1 cellular context compared by ENCODE assay signal in genomic region chr20:38432870-38433269, GRCh38.
TF ChIP-seq lines count a peak whose summit lies in the region.

No MANE protein-coding gene starts in this region.

TF ChIP-seq in HepG2, 621 proteins besides CTCF, POLR2A, EP300 and RAD21:
- 0 out of 2 replicates have a peak, but pooled peaks have one; percentile 50 for TF ChIP-seq ZNF776 (CRISPR knock-in tag; IDR thresholded peaks at IDR 0.05)
- TF ChIP-seq ZNF235 (CRISPR knock-in tag; IDR thresholded peaks at IDR 0.05; ENCODE audit: borderline replicate concordance), result 0 out of 2 replicates have a peak, but pooled peaks have one; percentile 55
- TF ChIP-seq KDM5B (CRISPR knock-in tag; IDR thresholded peaks at IDR 0.05; ENCODE audit: borderline replicate concordance), result peak; percentile 28; the same call in 1 of the 2 replicates
- 0 out of 2 replicates have a peak, but pooled peaks have one; percentile 67 for TF ChIP-seq ZNF333 (CRISPR knock-in tag; IDR thresholded peaks at IDR 0.05; ENCODE audit: borderline replicate concordance)
- 0 out of 2 replicates have a peak, but pooled peaks have one; percentile 8 for TF ChIP-seq IRF9 (CRISPR knock-in tag; IDR thresholded peaks at IDR 0.05; ENCODE audit: borderline replicate concordance)
- TF ChIP-seq NR0B2 (CRISPR knock-in tag; IDR thresholded peaks at IDR 0.05), result 0 out of 2 replicates have a peak, but pooled peaks have one; percentile 36
